In the genomic region with DNA sequence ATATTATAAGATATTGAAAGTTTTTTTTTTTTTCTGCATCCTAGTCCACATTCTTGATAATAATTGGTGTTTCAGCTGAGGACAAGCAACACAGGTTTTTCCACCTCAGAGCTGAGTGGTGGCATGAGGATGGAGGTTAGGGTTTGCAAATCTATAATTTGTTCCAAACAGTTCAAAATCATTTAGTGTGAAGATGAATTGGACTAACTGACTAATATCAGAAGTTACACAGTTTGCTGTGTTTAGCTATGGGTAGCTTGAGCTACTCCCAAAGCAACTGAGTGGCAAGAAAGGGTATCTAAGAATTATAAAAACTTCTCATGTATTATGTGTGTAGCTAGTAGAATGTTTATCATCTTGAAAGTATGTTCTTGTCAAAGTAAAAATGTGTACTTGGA, we compare ENCODE assay signal across 20 cellular contexts. TPM values are rescaled to one million over a fixed set of nuclear protein-coding genes. Genes with fewer than 3 reads are reported as not detected.
DNase-seq lines count a peak whose midpoint lies in the region; ATAC-seq, FAIRE-seq and TF ChIP-seq lines count a peak whose summit lies in the region.
"Had no signal": no experiment of that assay in that cellular context is flagged by ENCODE, and none has a peak within 500 bp of the region (broad histone marks: within the 10 kb centered on the region; RNA-seq: fewer than 3 reads in every experiment).

No MANE protein-coding gene starts in this region.

- no peak overlapping the region for H3K27ac Mint-ChIP-seq in activated CD4-positive, alpha-beta T cell treated with anti-CD3 and anti-CD28 coated beads, Interleukin-2, amount 10 ng/mL, durations not matched to agents 24 days and 14 days
- H3K27ac Mint-ChIP-seq: H9 had no signal

- peaks cover 28 to 56% of the 10 kb centered on the region in 2 experiments for H3K79me1 ChIP-seq in IMR-90 (ENCODE audit: low read depth in 1 of 2, low read length in 2 of 2)

- no peak overlapping the region for H2AK9ac ChIP-seq in IMR-90 (replicated peaks; ENCODE audit: low read depth, low read length, poor library complexity)

- H2AFZ ChIP-seq in IMR-90 (replicated peaks; ENCODE audit: low read length, poor library complexity) = no peak overlapping the region
- H2AFZ ChIP-seq in osteoblast (ENCODE audit: low read length) = no peak overlapping the region

- TF ChIP-seq RAD21 in IMR-90 (IDR thresholded peaks at IDR 0.05; ENCODE audit: low read length) = no peak

- H3K36me3 Mint-ChIP-seq in activated CD4-positive, alpha-beta T cell treated with anti-CD3 and anti-CD28 coated beads, Interleukin-2, amount 10 ng/mL, durations not matched to agents 24 days and 14 days (ENCODE audit: low read depth) = peaks cover 54% of the 10 kb centered on the region

- no peak overlapping the region for H4K91ac ChIP-seq in IMR-90 (ENCODE audit: insufficient read depth, low read depth, low read length)

- TF ChIP-seq CTCF in IMR-90 (conservative IDR thresholded peaks at IDR 0.05; ENCODE audit: low read depth, low read length) (no peak), osteoblast (IDR thresholded peaks at IDR 0.05; ENCODE audit: extremely low read depth, low read depth, low read length) (no peak)

- H3K36me3 ChIP-seq in IMR-90 (ENCODE audit: control insufficient read depth, insufficient read depth, low read length) (peaks cover 57% of the 10 kb centered on the region), osteoblast (ENCODE audit: insufficient read depth, low read length) (peaks cover 87% of the 10 kb centered on the region), H7 (replicated peaks; ENCODE audit: control insufficient read depth, insufficient read depth, low read length) (peaks cover 37% of the 10 kb centered on the region)

- no peak overlapping the region for H3K56ac ChIP-seq in IMR-90 (ENCODE audit: extremely low read depth, insufficient read depth, low read length)

- CTCF ChIA-PET in IMR-90 (lab: Yijun Ruan, JAX) = no interaction called here

- BruUV-seq in IMR-90 (replicated peaks; lab: Mats Ljungman, UMichigan) = no TSS peak

- H3K27me3 Mint-ChIP-seq in activated CD4-positive, alpha-beta T cell treated with anti-CD3 and anti-CD28 coated beads, Interleukin-2, amount 10 ng/mL, durations not matched to agents 24 days and 14 days = no peaks in the 10 kb centered on the region
- H3K27me3 Mint-ChIP-seq: CD4-positive, alpha-beta memory T cell had no signal

- peaks cover 72% of the 10 kb centered on the region for H4K20me1 ChIP-seq in IMR-90 (ENCODE audit: insufficient read depth, low read length)
- H4K20me1 ChIP-seq in osteoblast (ENCODE audit: insufficient read depth, low read length) = peaks cover 27% of the 10 kb centered on the region

- no peak overlapping the region for H2BK15ac ChIP-seq in IMR-90 (ENCODE audit: low read depth, low read length)

- H3K4me3 ChIP-seq in IMR-90 (ENCODE audit: insufficient read depth, low read depth, low read length) (no peak overlapping the region), osteoblast (ENCODE audit: insufficient read depth, low read length) (no peak overlapping the region), H7 (ENCODE audit: insufficient read depth, low read depth, low read length) (no peak overlapping the region)

- H2BK5ac ChIP-seq in IMR-90 (ENCODE audit: low read depth, low read length, poor library complexity, severe bottlenecking) = no peak overlapping the region

- peak; percentile 23 for FAIRE-seq in GM12891 (lab: Jason Lieb, UNC)
- FAIRE-seq: GM12892, H1 had no signal

- no peak overlapping the region for H3K27ac ChIP-seq in IMR-90 (ENCODE audit: insufficient read depth, low read length)
- H3K27ac ChIP-seq in osteoblast (ENCODE audit: low read depth, low read length) = no peak overlapping the region

- H3K18ac ChIP-seq in IMR-90 (ENCODE audit: low read depth, low read length) = no peak overlapping the region

- no peak overlapping the region for H3K4me3 Mint-ChIP-seq in activated CD4-positive, alpha-beta T cell treated with anti-CD3 and anti-CD28 coated beads, Interleukin-2, amount 10 ng/mL, durations not matched to agents 24 days and 14 days
- H3K4me3 Mint-ChIP-seq: CD4-positive, alpha-beta memory T cell; H9 had no signal

- in situ Hi-C loops in IMR-90 (cut with MboI; ENCODE audit: low sequenced_read_pairs) = no loop called here

- TF ChIP-seq POLR2A in GM12891 (IDR thresholded peaks at IDR 0.05; ENCODE audit: low read depth, low read length) = no peak
- no peak for TF ChIP-seq POLR2A in IMR-90 (IDR thresholded peaks at IDR 0.05; ENCODE audit: low read depth, low read length)

- intact Hi-C loops in activated CD4-positive, alpha-beta T cell treated with anti-CD3 and anti-CD28 coated beads, Interleukin-2, amount 10 ng/mL, durations not matched to agents 24 days and 14 days (cut with micrococcal nuclease) = no loop called here
- intact Hi-C loops in IMR-90 (cut with micrococcal nuclease) (loop anchor here (10.0 kb wide), 1 partner anchor 376 kb away; no protein-coding TSS in a partner anchor), left colon (cut with DNase I, micrococcal nuclease) (no loop called here)

- no peaks in the 10 kb centered on the region for H3K9me3 Mint-ChIP-seq in activated CD4-positive, alpha-beta T cell treated with anti-CD3 and anti-CD28 coated beads, Interleukin-2, amount 10 ng/mL, durations not matched to agents 24 days and 14 days
- H3K9me3 Mint-ChIP-seq: CD4-positive, alpha-beta memory T cell had no signal

- H3K23ac ChIP-seq in IMR-90 (ENCODE audit: low read depth, low read length) = 0 out of 2 replicates have a peak overlapping the region, but pooled peaks have one; percentile 2

- H2AK5ac ChIP-seq in IMR-90 (ENCODE audit: low read depth, low read length) = no peak overlapping the region

- ATAC-seq in IMR-90 (ENCODE audit: low read depth) (no peak), left colon (no peak)
- ATAC-seq: HCT116 had no signal

- H3K9me3 ChIP-seq in IMR-90 (ENCODE audit: control insufficient read depth, insufficient read depth, low read length) = no peaks in the 10 kb centered on the region
- H3K9me3 ChIP-seq in osteoblast (ENCODE audit: low read depth, low read length) = no peaks in the 10 kb centered on the region

- POLR2A ChIA-PET in IMR-90 (lab: Charles Lee; ENCODE audit: unreplicated experiment) = no interaction called here

- H2BK120ac ChIP-seq in IMR-90 (ENCODE audit: low read depth, low read length) = no peak overlapping the region

- peaks cover under 1% of the 10 kb centered on the region for H3K4me1 Mint-ChIP-seq in activated CD4-positive, alpha-beta T cell treated with anti-CD3 and anti-CD28 coated beads, Interleukin-2, amount 10 ng/mL, durations not matched to agents 24 days and 14 days
- H3K4me1 Mint-ChIP-seq: CD4-positive, alpha-beta memory T cell; H9 had no signal

- dilution Hi-C loops in IMR-90 (cut with HindIII; ENCODE audit: low sequenced_read_pairs, unreplicated experiment) = no loop called here

- no peak overlapping the region for H3K4ac ChIP-seq in IMR-90 (ENCODE audit: low read depth, low read length)

- no peak overlapping the region for H2BK20ac ChIP-seq in IMR-90 (ENCODE audit: low read depth, low read length)

- no peak overlapping the region for H4K8ac ChIP-seq in IMR-90 (ENCODE audit: low read depth in 2 of 2, low read length in 2 of 2)

- no peaks in the 10 kb centered on the region for H3K27me3 ChIP-seq in IMR-90 (ENCODE audit: control insufficient read depth, insufficient read depth, low read length)
- no peaks in the 10 kb centered on the region for H3K27me3 ChIP-seq in osteoblast (ENCODE audit: insufficient read depth, low read length)
- no peaks in the 10 kb centered on the region for H3K27me3 ChIP-seq in H7 (ENCODE audit: control insufficient read depth, insufficient read depth, low read length)

- peak; percentile 18 for DNase-seq in activated CD4-positive, alpha-beta T cell treated with anti-CD3 and anti-CD28 coated beads, Interleukin-2, amount 10 ng/mL, durations not matched to agents 24 days and 14 days
- no peak for DNase-seq in activated CD4-positive, alpha-beta T cell treated with anti-CD3 and anti-CD28 coated beads, Interleukin-2, amount 50 U/mL, for 48 hours
- no peak for DNase-seq in GM12891 (ENCODE audit: insufficient read length, low spot score)
- no peak for DNase-seq in IMR-90
- peak; percentile 58 for DNase-seq in osteoblast (ENCODE audit: insufficient read length, low spot score, missing footprints)
- no peak for DNase-seq in Kasumi-1 (lab: John Stamatoyannopoulos, UW)
- DNase-seq in H7 = no peak
- no peak for DNase-seq in left colon
- DNase-seq: 8988T; C1 segment of cervical spinal cord; Calu3; CD4-positive, alpha-beta memory T cell; COR-L47; DMS53; DMS79 treated with DMSO at 0.1 percent for 48 hours; GF-D8; H9 had no signal

- no peak overlapping the region for H4K5ac ChIP-seq in IMR-90 (ENCODE audit: low read depth, low read length)

- H3K4me1 ChIP-seq in IMR-90 (ENCODE audit: control insufficient read depth, insufficient read depth, low read length) (peaks cover 5% of the 10 kb centered on the region), osteoblast (ENCODE audit: insufficient read depth, low read length) (no peaks in the 10 kb centered on the region)

- H3K4me2 ChIP-seq in IMR-90 (ENCODE audit: low read depth, low read length) (no peak overlapping the region), osteoblast (ENCODE audit: insufficient read depth, low read length) (no peak overlapping the region)

- peaks cover 6% of the 10 kb centered on the region; the same call in 1 of the 2 replicates for H3K9me1 ChIP-seq in IMR-90 (ENCODE audit: insufficient read depth, low read length)

- H3K9ac ChIP-seq in IMR-90 (ENCODE audit: low read depth, low read length) = no peak overlapping the region

- no peak overlapping the region; the same call in 1 of the 2 replicates for H3K14ac ChIP-seq in IMR-90 (replicated peaks; ENCODE audit: low read depth, low read length)

- peaks cover 59% of the 10 kb centered on the region for H3K79me2 ChIP-seq in osteoblast (ENCODE audit: insufficient read depth, low read length)

TF ChIP-seq in GM12891, 5 proteins besides CTCF, POLR2A, EP300 and RAD21 (continues in another document):
- no peak for TF ChIP-seq TAF1 (IDR thresholded peaks at IDR 0.05; ENCODE audit: low read depth, low read length)
- no peak for TF ChIP-seq POU2F2 (IDR thresholded peaks at IDR 0.05; ENCODE audit: low read depth, low read length)
- TF ChIP-seq POLR2AphosphoS5 (IDR thresholded peaks at IDR 0.05; ENCODE audit: low read depth, low read length) = no peak

TF ChIP-seq in IMR-90, 13 proteins besides CTCF, POLR2A, EP300 and RAD21 (continues in another document):
- no peak for TF ChIP-seq MXI1 (IDR thresholded peaks at IDR 0.05; ENCODE audit: borderline replicate concordance, low read depth, low read length)
- TF ChIP-seq SMC3 (IDR thresholded peaks at IDR 0.05; ENCODE audit: low read depth, low read length) = no peak
- no peak for TF ChIP-seq BHLHE40 (IDR thresholded peaks at IDR 0.05; ENCODE audit: low read depth, low read length)

RNA-seq across cellular contexts. Expression of gene EID3, which starts 17.1 kb away (rescaled TPM):
- 9.0 and 9.7 TPM in 2 replicates for total RNA-seq in activated CD4-positive, alpha-beta T cell treated with anti-CD3 and anti-CD28 coated beads, Interleukin-2, amount 10 ng/mL, durations not matched to agents 24 days and 14 days
- polyA plus RNA-seq in GM12891 (2012; ENCODE audit: low read depth, missing spikeins) = 2.1 TPM
- total RNA-seq in IMR-90 (2012; rRNA removed) = 4.1 and 6.9 TPM in 2 replicates
- polyA plus RNA-seq in IMR-90 (2012; rRNA removed) = 2.0 and 2.2 TPM in 2 replicates
- 0.48 and 0.92 TPM in 2 replicates for polyA plus RNA-seq in IMR-90 (2012; cell fraction: cytosol; rRNA removed)
- polyA plus RNA-seq in IMR-90 (2012; cell fraction: nucleus; rRNA removed; ENCODE audit: low replicate concordance) = 5.9 and 6.1 TPM in 2 replicates
- total RNA-seq in osteoblast = 14.4 and 19.2 TPM in 2 replicates
- 1.3 and 3.1 TPM in 2 replicates for total RNA-seq in H7 (2014; rRNA removed; shearing (Covaris generic))
- 1 to 10 TPM; 2.4 to 2.5 TPM for total RNA-seq in left colon

Comparison
In these comparisons a context has a peak if more than half of its experiments do, and no peak if none do; other contexts are left out.
1. DNase-seq: peak in activated CD4-positive, alpha-beta T cell treated with anti-CD3 and anti-CD28 coated beads, Interleukin-2, amount 10 ng/mL, durations not matched to agents 24 days and 14 days (single experiment) and osteoblast (single experiment); none in activated CD4-positive, alpha-beta T cell treated with anti-CD3 and anti-CD28 coated beads, Interleukin-2, amount 50 U/mL, for 48 hours (0 of 2), GM12891 (single experiment), IMR-90 (single experiment), Kasumi-1 (0 of 2), H7 (single experiment) and left colon (0 of 2).